ENCODE assay signal across 9 cellular contexts in the genomic region with DNA sequence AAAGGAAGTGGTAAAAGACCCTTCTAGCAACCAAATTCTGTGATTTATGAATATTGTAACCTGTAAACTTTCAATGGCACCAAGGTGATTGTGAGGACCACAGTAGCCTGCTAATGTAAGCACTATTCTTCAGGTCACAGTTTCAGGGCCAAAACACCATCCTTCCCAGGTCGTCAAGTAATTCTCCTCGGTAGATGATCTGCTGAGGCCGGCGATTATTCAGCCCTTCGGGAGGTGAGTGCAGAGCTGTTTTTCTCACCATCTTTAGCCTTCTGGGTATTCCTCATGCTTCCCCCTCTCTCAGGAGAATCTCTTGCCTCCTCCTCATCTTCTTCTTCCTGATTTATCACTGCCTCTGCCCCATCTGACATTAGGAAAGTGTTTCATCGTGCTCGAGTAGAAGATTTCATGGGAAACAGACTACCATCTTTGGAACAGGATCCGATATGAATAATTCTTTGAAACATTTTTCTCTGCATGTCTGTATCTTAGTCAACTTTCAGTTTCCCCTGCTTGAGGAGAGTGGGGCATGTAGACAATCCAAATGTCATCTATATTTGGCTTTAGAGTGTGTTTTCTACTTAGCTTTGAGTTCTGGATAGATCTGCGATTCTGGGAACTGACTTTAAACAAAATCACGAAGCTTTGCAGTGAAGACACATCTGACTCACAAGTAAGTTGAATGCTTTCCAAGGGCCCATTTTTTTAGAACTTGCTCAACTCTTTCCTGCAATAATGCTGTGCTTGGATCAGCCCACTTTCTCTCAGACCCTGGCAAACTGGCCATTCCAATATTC.
DNase-seq lines count a peak whose midpoint lies in the region; ATAC-seq and TF ChIP-seq lines count a peak whose summit lies in the region.
"Had no signal": no experiment of that assay in that cellular context is flagged by ENCODE, and none has a peak within 500 bp of the region (broad histone marks: within the 10 kb centered on the region; RNA-seq: fewer than 3 reads in every experiment).

No MANE protein-coding gene starts in this region.

- peak overlapping the region; percentile 82 for H3K27ac Mint-ChIP-seq in activated T-helper 1 cell treated with anti-CD3 and anti-CD28 coated beads, Interleukin-12 subunit alpha, Interleukin-12 subunit beta, Interleukin-2, Interleukin-4 antibody, amounts not matched to agents 30 ng/mL and 10 ng/mL and 1 ng/mL, durations not matched to agents 14 hours and 24 hours and 36 hours
- no peak overlapping the region for H3K27ac Mint-ChIP-seq in Caco-2 (ENCODE audit: unreplicated experiment)

- H3K36me3 Mint-ChIP-seq in activated T-helper 1 cell treated with anti-CD3 and anti-CD28 coated beads, Interleukin-12 subunit alpha, Interleukin-12 subunit beta, Interleukin-2, Interleukin-4 antibody, amounts not matched to agents 30 ng/mL and 10 ng/mL and 1 ng/mL, durations not matched to agents 14 hours and 24 hours and 36 hours (ENCODE audit: low read depth), result peaks cover 2% of the 10 kb centered on the region
- H3K36me3 Mint-ChIP-seq in Caco-2 (ENCODE audit: insufficient read depth, unreplicated experiment), result no peaks in the 10 kb centered on the region

- POLR2A ChIA-PET in Caco-2 (lab: Charles Lee), result no interaction called here

- no peak for TF ChIP-seq EP300 in gastroesophageal sphincter (IDR thresholded peaks at IDR 0.05)

- peaks cover 6% of the 10 kb centered on the region for H3K27me3 Mint-ChIP-seq in activated T-helper 1 cell treated with anti-CD3 and anti-CD28 coated beads, Interleukin-12 subunit alpha, Interleukin-12 subunit beta, Interleukin-2, Interleukin-4 antibody, amounts not matched to agents 30 ng/mL and 10 ng/mL and 1 ng/mL, durations not matched to agents 14 hours and 24 hours and 36 hours (ENCODE audit: insufficient read depth)
- H3K27me3 Mint-ChIP-seq in Caco-2 (ENCODE audit: insufficient read depth, unreplicated experiment), result no peaks in the 10 kb centered on the region
- H3K27me3 Mint-ChIP-seq: central memory CD8-positive, alpha-beta T cell had no signal

- H3K36me3 ChIP-seq in gastroesophageal sphincter, result no peaks in the 10 kb centered on the region
- no peaks in the 10 kb centered on the region for H3K36me3 ChIP-seq in Caco-2 (ENCODE audit: control insufficient read depth, insufficient read depth, low read length)

- no TSS peak for BruUV-seq in Caco-2 (replicated peaks; lab: Mats Ljungman, UMichigan)

- H3K9me3 ChIP-seq in gastroesophageal sphincter (no peaks in the 10 kb centered on the region), Caco-2 (no peaks in the 10 kb centered on the region)

- intact Hi-C loops in activated T-helper 1 cell treated with anti-CD3 and anti-CD28 coated beads, Interleukin-12 subunit alpha, Interleukin-12 subunit beta, Interleukin-2, Interleukin-4 antibody, amounts not matched to agents 30 ng/mL and 10 ng/mL and 1 ng/mL, durations not matched to agents 14 hours and 24 hours and 36 hours (cut with micrococcal nuclease), result loop anchor here (1.0 to 10.0 kb wide), 2 partner anchors 22 to 116 kb away; no protein-coding TSS in a partner anchor
- intact Hi-C loops in Caco-2 (cut with micrococcal nuclease; ENCODE audit: unreplicated experiment), result no loop called here

- no peak for TF ChIP-seq POLR2A in gastroesophageal sphincter (IDR thresholded peaks at IDR 0.05)

- 28 to 42% methylated on average over 10 of the region's 10 CpGs for WGBS in gastroesophageal sphincter (ENCODE audit: low coverage in 1 of 2), 2 donors

- H3K4me3 Mint-ChIP-seq in activated T-helper 1 cell treated with anti-CD3 and anti-CD28 coated beads, Interleukin-12 subunit alpha, Interleukin-12 subunit beta, Interleukin-2, Interleukin-4 antibody, amounts not matched to agents 30 ng/mL and 10 ng/mL and 1 ng/mL, durations not matched to agents 14 hours and 24 hours and 36 hours, result peak overlapping the region; percentile 34
- no peak overlapping the region for H3K4me3 Mint-ChIP-seq in Caco-2 (ENCODE audit: unreplicated experiment)
- H3K4me3 Mint-ChIP-seq: central memory CD8-positive, alpha-beta T cell had no signal

- TF ChIP-seq CTCF in gastroesophageal sphincter (IDR thresholded peaks at IDR 0.05) (no peak), Caco-2 (IDR thresholded peaks at IDR 0.05; ENCODE audit: insufficient read depth in 1 of 2, low read depth in 1 of 2, low read length in 1 of 2, severe bottlenecking in 1 of 2, unreplicated experiment in 1 of 2) (no peak)

- CTCF ChIA-PET in Caco-2 (lab: Charles Lee), result interaction anchor here (0.6 kb wide), 1 partner anchor 91 kb away, joined by 3 read pairs; no protein-coding TSS in a partner anchor

- DNase-seq in ELR (ENCODE audit: low read depth) (peak; percentile 88), skeletal muscle cell (ENCODE audit: low read depth) (peak; percentile 94), Caco-2 (no peak), NOMO-1 (lab: John Stamatoyannopoulos, UW; ENCODE audit: unreplicated experiment in 2 of 2) (no peak)
- no peak for DNase-seq in activated T-helper 1 cell treated with anti-CD3 and anti-CD28 coated beads, Interleukin-12 subunit alpha, Interleukin-12 subunit beta, Interleukin-2, Interleukin-4 antibody, amounts not matched to agents 30 ng/mL and 10 ng/mL and 1 ng/mL, durations not matched to agents 14 hours and 24 hours and 36 hours (ENCODE audit: low spot score)

- H3K27me3 ChIP-seq in gastroesophageal sphincter (no peaks in the 10 kb centered on the region), Caco-2 (replicated peaks; ENCODE audit: control insufficient read depth, insufficient read depth, low read length) (no peaks in the 10 kb centered on the region)

- H3K4me1 Mint-ChIP-seq in activated T-helper 1 cell treated with anti-CD3 and anti-CD28 coated beads, Interleukin-12 subunit alpha, Interleukin-12 subunit beta, Interleukin-2, Interleukin-4 antibody, amounts not matched to agents 30 ng/mL and 10 ng/mL and 1 ng/mL, durations not matched to agents 14 hours and 24 hours and 36 hours (ENCODE audit: low read depth), result peaks cover 41% of the 10 kb centered on the region
- H3K4me1 Mint-ChIP-seq in Caco-2 (ENCODE audit: low read depth, unreplicated experiment), result peaks cover 17% of the 10 kb centered on the region
- H3K4me1 Mint-ChIP-seq: central memory CD8-positive, alpha-beta T cell had no signal

- H3K4me3 ChIP-seq in gastroesophageal sphincter (peak overlapping the region; percentile 16 to 21), skeletal muscle cell (ENCODE audit: low read depth, low read length) (peak overlapping the region; percentile 17), Caco-2 (ENCODE audit: low read depth, low read length) (no peak overlapping the region)

- ATAC-seq in gastroesophageal sphincter, result peak; percentile 87
- ATAC-seq in HG02763 (IDR thresholded peaks at IDR 0.05; ENCODE audit: unreplicated experiment), result no peak
- no peak for ATAC-seq in HG03108 (IDR thresholded peaks at IDR 0.05; ENCODE audit: unreplicated experiment)

- H3K27ac ChIP-seq in gastroesophageal sphincter, result peak overlapping the region; percentile 70 to 86 (median 82)

- no peaks in the 10 kb centered on the region for H3K9me3 Mint-ChIP-seq in activated T-helper 1 cell treated with anti-CD3 and anti-CD28 coated beads, Interleukin-12 subunit alpha, Interleukin-12 subunit beta, Interleukin-2, Interleukin-4 antibody, amounts not matched to agents 30 ng/mL and 10 ng/mL and 1 ng/mL, durations not matched to agents 14 hours and 24 hours and 36 hours
- no peaks in the 10 kb centered on the region for H3K9me3 Mint-ChIP-seq in Caco-2 (ENCODE audit: unreplicated experiment)
- H3K9me3 Mint-ChIP-seq: central memory CD8-positive, alpha-beta T cell had no signal

- H3K4me1 ChIP-seq in gastroesophageal sphincter (peaks cover 6 to 32% (median 9%) of the 10 kb centered on the region in 3 donors), Caco-2 (peaks cover 29% of the 10 kb centered on the region)

Comparison
In these comparisons a context has a peak if more than half of its experiments do, and no peak if none do; other contexts are left out.
1. DNase-seq: peak in ELR (single experiment) and skeletal muscle cell (single experiment); none in activated T-helper 1 cell treated with anti-CD3 and anti-CD28 coated beads, Interleukin-12 subunit alpha, Interleukin-12 subunit beta, Interleukin-2, Interleukin-4 antibody, amounts not matched to agents 30 ng/mL and 10 ng/mL and 1 ng/mL, durations not matched to agents 14 hours and 24 hours and 36 hours (single experiment), Caco-2 (0 of 2) and NOMO-1 (0 of 2).